Comparison of ENCODE assay signal across 7 cellular contexts in genomic region chr11:96342971-96343711, GRCh38.
A peak's percentile ranks its signal among the peaks of the same experiment; 100 is the strongest.
DNase-seq lines count a peak whose midpoint lies in the region; ATAC-seq lines count a peak whose summit lies in the region.

TSS of gene MAML2 (minus strand) at chr11:96343195. CDS start at chr11:96341895, 1,300 bp downstream.

- DNase-seq in NCI-H187 treated with DMSO at 0.1 percent for 48 hours (lab: John Stamatoyannopoulos, UW) (peak; percentile 56), T-helper 9 cell (peak; percentile 82), astrocyte of the hippocampus (ENCODE audit: low read depth, low spot score) (peak; percentile 98), hippocampal formation (lab: John Stamatoyannopoulos, UW) (peak; percentile 94 to 97), retina (peak; percentile 88)

- ATAC-seq in GM18502 (IDR thresholded peaks at IDR 0.05; ENCODE audit: poor library complexity, unreplicated experiment) (peak; percentile 82), HG02970 (IDR thresholded peaks at IDR 0.05; ENCODE audit: low FRiP score, unreplicated experiment) (peak; percentile 79)

Comparison
In these comparisons a context has a peak if more than half of its experiments do, and no peak if none do; other contexts are left out.
1. Peak in every context shown above with its lines: DNase-seq and ATAC-seq.